Comparison of ENCODE assay signal across 8 cellular contexts in genomic region chr15:41116116-41116871, GRCh38. TPM values are rescaled to one million over a fixed set of nuclear protein-coding genes. Genes with fewer than 3 reads are reported as not detected.
DNase-seq lines count a peak whose midpoint lies in the region; ATAC-seq, FAIRE-seq and TF ChIP-seq lines count a peak whose summit lies in the region.

TSS of gene INO80 (minus strand) at chr15:41116280. CDS start at chr15:41096310, 19,970 bp downstream.

- TF ChIP-seq POLR2A in GM12891 (IDR thresholded peaks at IDR 0.05; ENCODE audit: low read depth, low read length) = no peak

- no peaks in the 10 kb centered on the region for H3K9me3 ChIP-seq in upper lobe of right lung

- H3K27me3 ChIP-seq in upper lobe of right lung = no peaks in the 10 kb centered on the region

- ATAC-seq in HG02852 (IDR thresholded peaks at IDR 0.05; ENCODE audit: unreplicated experiment) (peak; percentile 71), left cardiac atrium (peak; percentile 95 to 96), upper lobe of right lung (peak; percentile 95)

- peak; percentile 97 for FAIRE-seq in GM12891 (lab: Jason Lieb, UNC)

- peak; percentile 73 for DNase-seq in GM12891 (ENCODE audit: insufficient read length, low spot score)
- peak; percentile 86 for DNase-seq in NCI-H146 treated with DMSO at 0.1 percent for 48 hours (lab: John Stamatoyannopoulos, UW; ENCODE audit: unreplicated experiment)
- DNase-seq in amniotic epithelial cell (ENCODE audit: low read depth) = peak; percentile 98
- DNase-seq in left cardiac atrium = peak; percentile 98
- DNase-seq in posterior vena cava (ENCODE audit: low spot score) = peak; percentile 99
- DNase-seq in upper lobe of right lung = peak; percentile 98

- peak within 1 kb of the TSS; percentile 93 for H3K4me3 ChIP-seq in upper lobe of right lung

- H3K4me1 ChIP-seq in upper lobe of right lung = peaks cover 14% of the 10 kb centered on the region

- intact Hi-C loops in T-helper 1 cell treated with Interleukin-12 subunit alpha and Interleukin-12 subunit beta and Interleukin-4 antibody, amounts not matched to agents 30 ng/mL and 1 ng/mL, for 36 hours (cut with micrococcal nuclease) = loop anchor here (1.0 to 5.0 kb wide), 10 partner anchors 34 to 1157 kb away; partner anchors contain the start of genes CHP1, EHD4, GANC and INAFM2
- intact Hi-C loops in left cardiac atrium (cut with DNase I) = no loop called here
- intact Hi-C loops in posterior vena cava (cut with DNase I) = no loop called here
- intact Hi-C loops in upper lobe of right lung (cut with DNase I) = no loop called here

- TF ChIP-seq CTCF in upper lobe of right lung (IDR thresholded peaks at IDR 0.05) = no peak

- H3K27ac ChIP-seq in upper lobe of right lung = peak within 1 kb of the TSS; percentile 99

- no peaks in the 10 kb centered on the region for H3K36me3 ChIP-seq in upper lobe of right lung

TF ChIP-seq in GM12891, 5 proteins besides CTCF, POLR2A, EP300 and RAD21:
- peak; percentile 50; the same call in 1 of the 2 replicates for TF ChIP-seq POLR2AphosphoS5 (IDR thresholded peaks at IDR 0.05; ENCODE audit: low read depth, low read length)
- peak; percentile 80 for TF ChIP-seq TAF1 (IDR thresholded peaks at IDR 0.05; ENCODE audit: low read depth, low read length)
- peak; percentile 60; the same call in 1 of the 2 replicates for TF ChIP-seq POU2F2 (IDR thresholded peaks at IDR 0.05; ENCODE audit: low read depth, low read length)
- TF ChIP-seq PAX5 (IDR thresholded peaks at IDR 0.05; ENCODE audit: insufficient read depth, low read length, severe bottlenecking) = no peak
- no peak for TF ChIP-seq SPI1 (IDR thresholded peaks at IDR 0.05; ENCODE audit: low read depth, low read length)

RNA-seq across cellular contexts. Expression of gene INO80, which starts in this region (rescaled TPM):
- 8.0 TPM for polyA plus RNA-seq in GM12891 (2012; ENCODE audit: low read depth, missing spikeins)
- 35.2 and 40.5 TPM in 2 replicates for total RNA-seq in T-helper 1 cell treated with Interleukin-12 subunit alpha and Interleukin-12 subunit beta and Interleukin-4 antibody, amounts not matched to agents 30 ng/mL and 1 ng/mL, for 36 hours
- total RNA-seq in left cardiac atrium (10 to 100 TPM; 11.1 to 16.8 TPM), posterior vena cava (10 to 100 TPM; 21.4 to 25.5 TPM), upper lobe of right lung (35.6 TPM)

Comparison
In these comparisons a context has a peak if more than half of its experiments do, and no peak if none do; other contexts are left out.
1. Peak in every context shown above with its lines: DNase-seq, ATAC-seq, H3K4me3 ChIP-seq and H3K27ac ChIP-seq.